ENCODE assay signal across 8 cellular contexts in genomic region chr10:100998991-100999741, GRCh38. TPM values are rescaled to one million over a fixed set of nuclear protein-coding genes. Genes with fewer than 3 reads are reported as not detected.
DNase-seq lines count a peak whose midpoint lies in the region; ATAC-seq, FAIRE-seq and TF ChIP-seq lines count a peak whose summit lies in the region.

No MANE protein-coding gene starts in this region.

- POLR2A ChIA-PET in activated CD8-positive, alpha-beta T cell treated with anti-CD3 and anti-CD28 coated beads, Interleukin-2, amount 10 ng/mL, durations not matched to agents 7 days and 5 days (lab: Charles Lee), result no interaction called here

- peak overlapping the region; percentile 86 for H3K27ac Mint-ChIP-seq in activated CD8-positive, alpha-beta T cell treated with anti-CD3 and anti-CD28 coated beads, Interleukin-2, amount 10 ng/mL, durations not matched to agents 7 days and 5 days
- peak overlapping the region; percentile 87 for H3K27ac Mint-ChIP-seq in memory B cell

- ATAC-seq in HG02970 (IDR thresholded peaks at IDR 0.05; ENCODE audit: low FRiP score, unreplicated experiment) (peak; percentile 43), memory B cell (ENCODE audit: low read depth) (peak; percentile 70)
- peak; percentile 65 for ATAC-seq in activated CD8-positive, alpha-beta T cell treated with anti-CD3 and anti-CD28 coated beads, Interleukin-2, amount 10 ng/mL, durations not matched to agents 7 days and 5 days

- DNase-seq in GM12892 (ENCODE audit: insufficient read length), result peak; percentile 94
- DNase-seq in NCI-H460 (ENCODE audit: extremely low read depth, low read depth), result peak; percentile 56
- DNase-seq in activated CD8-positive, alpha-beta T cell treated with anti-CD3 and anti-CD28 coated beads, Interleukin-2, amount 10 ng/mL, durations not matched to agents 7 days and 5 days, result peak; percentile 80
- DNase-seq in effector CD8-positive, alpha-beta T cell (lab: John Stamatoyannopoulos, UW), result peak; percentile 60
- DNase-seq in memory B cell (ENCODE audit: low spot score in 2 of 2), result peak; percentile 83 to 90
- DNase-seq in stimulated activated CD8-positive, alpha-beta memory T cell treated with anti-CD3 and anti-CD28 coated beads, Interleukin-12 subunit alpha, Interleukin-12 subunit beta, amount 100 ng/mL, for 24 hours (ENCODE audit: extremely low read depth), result peak; percentile 50

- H3K9me3 Mint-ChIP-seq in activated CD8-positive, alpha-beta T cell treated with anti-CD3 and anti-CD28 coated beads, Interleukin-2, amount 10 ng/mL, durations not matched to agents 7 days and 5 days (ENCODE audit: insufficient read depth), result no peaks in the 10 kb centered on the region
- H3K9me3 Mint-ChIP-seq in memory B cell, result no peaks in the 10 kb centered on the region

- peak; percentile 95 for TF ChIP-seq CTCF in 22Rv1 (IDR thresholded peaks at IDR 0.05)

- 0 out of 2 replicates have a peak, but pooled peaks have one; percentile 31 for TF ChIP-seq POLR2A in GM12892 (IDR thresholded peaks at IDR 0.05; ENCODE audit: low read depth, low read length)

- CTCF ChIA-PET in activated CD8-positive, alpha-beta T cell treated with anti-CD3 and anti-CD28 coated beads, Interleukin-2, amount 10 ng/mL, durations not matched to agents 7 days and 5 days (lab: Charles Lee), result interaction anchor here (0.6 to 10.1 kb wide), 15 partner anchors 8 to 165 kb away, joined by 3 to 154 read pairs (median 4); partner anchors contain the start of genes KAZALD1, MRPL43, PDZD7 and SFXN3

- no peak for FAIRE-seq in GM12892 (lab: Jason Lieb, UNC)

- H3K4me3 Mint-ChIP-seq in activated CD8-positive, alpha-beta T cell treated with anti-CD3 and anti-CD28 coated beads, Interleukin-2, amount 10 ng/mL, durations not matched to agents 7 days and 5 days, result peak overlapping the region; percentile 75
- H3K4me3 Mint-ChIP-seq in memory B cell, result peak overlapping the region; percentile 91

- H3K27me3 Mint-ChIP-seq in activated CD8-positive, alpha-beta T cell treated with anti-CD3 and anti-CD28 coated beads, Interleukin-2, amount 10 ng/mL, durations not matched to agents 7 days and 5 days (ENCODE audit: low read depth), result peaks cover 3% of the 10 kb centered on the region
- no peaks in the 10 kb centered on the region for H3K27me3 Mint-ChIP-seq in memory B cell

- H3K27ac ChIP-seq in 22Rv1, result peak overlapping the region; percentile 96

- peaks cover 6% of the 10 kb centered on the region for H3K36me3 Mint-ChIP-seq in activated CD8-positive, alpha-beta T cell treated with anti-CD3 and anti-CD28 coated beads, Interleukin-2, amount 10 ng/mL, durations not matched to agents 7 days and 5 days (ENCODE audit: low read depth)
- H3K36me3 Mint-ChIP-seq in memory B cell, result peaks cover 8% of the 10 kb centered on the region

- H3K4me1 Mint-ChIP-seq in activated CD8-positive, alpha-beta T cell treated with anti-CD3 and anti-CD28 coated beads, Interleukin-2, amount 10 ng/mL, durations not matched to agents 7 days and 5 days (ENCODE audit: low read depth), result peaks cover 25% of the 10 kb centered on the region
- peaks cover 23% of the 10 kb centered on the region for H3K4me1 Mint-ChIP-seq in memory B cell

RNA-seq across cellular contexts. Expression of gene LZTS2, which starts 0.4 kb away (rescaled TPM):
- polyA plus RNA-seq in GM12892 (2012; ENCODE audit: missing spikeins), result 4.3 TPM
- 49.2 and 51.6 TPM in 2 replicates for total RNA-seq in NCI-H460 (2014; rRNA removed; shearing (Covaris generic))
- 163 and 176 TPM in 2 replicates for polyA plus RNA-seq in NCI-H460 (2014; cell fraction: nucleus; rRNA removed)
- total RNA-seq in activated CD8-positive, alpha-beta T cell treated with anti-CD3 and anti-CD28 coated beads, Interleukin-2, amount 10 ng/mL, durations not matched to agents 7 days and 5 days, result 10 to 100 TPM; 11.6 to 13.8 TPM

RNA-seq across cellular contexts. Expression of gene TWNK, which starts 11.8 kb away (rescaled TPM):
- 13.5 TPM for polyA plus RNA-seq in GM12892 (2012; ENCODE audit: missing spikeins)
- 14.3 and 19.9 TPM in 2 replicates for total RNA-seq in NCI-H460 (2014; rRNA removed; shearing (Covaris generic))
- 14.9 and 31.6 TPM in 2 replicates for polyA plus RNA-seq in NCI-H460 (2014; cell fraction: nucleus; rRNA removed)
- 10 to 100 TPM; 11.8 to 13.3 TPM for total RNA-seq in activated CD8-positive, alpha-beta T cell treated with anti-CD3 and anti-CD28 coated beads, Interleukin-2, amount 10 ng/mL, durations not matched to agents 7 days and 5 days

RNA-seq across cellular contexts. Expression of gene MRPL43, which starts 11.9 kb away (rescaled TPM):
- polyA plus RNA-seq in GM12892 (2012; ENCODE audit: missing spikeins), result 59.4 TPM
- 72.4 and 78.9 TPM in 2 replicates for total RNA-seq in NCI-H460 (2014; rRNA removed; shearing (Covaris generic))
- polyA plus RNA-seq in NCI-H460 (2014; cell fraction: nucleus; rRNA removed), result 125 and 166 TPM in 2 replicates
- 10 to 100 TPM; 46.1 to 48.9 TPM for total RNA-seq in activated CD8-positive, alpha-beta T cell treated with anti-CD3 and anti-CD28 coated beads, Interleukin-2, amount 10 ng/mL, durations not matched to agents 7 days and 5 days

RNA-seq across cellular contexts. Expression of gene SEMA4G, which starts 29.9 kb away (rescaled TPM):
- polyA plus RNA-seq in GM12892 (2012; ENCODE audit: missing spikeins), result 1.2 TPM
- total RNA-seq in NCI-H460 (2014; rRNA removed; shearing (Covaris generic)), result 1.1 and 1.7 TPM in 2 replicates
- 1.2 and 1.9 TPM in 2 replicates for polyA plus RNA-seq in NCI-H460 (2014; cell fraction: nucleus; rRNA removed)
- under 1 TPM; 0.16 to 0.40 TPM for total RNA-seq in activated CD8-positive, alpha-beta T cell treated with anti-CD3 and anti-CD28 coated beads, Interleukin-2, amount 10 ng/mL, durations not matched to agents 7 days and 5 days

RNA-seq across cellular contexts. Expression of gene PDZD7, which starts 31.8 kb away (rescaled TPM):
- 0.15 TPM for polyA plus RNA-seq in GM12892 (2012; ENCODE audit: missing spikeins)
- total RNA-seq in NCI-H460 (2014; rRNA removed; shearing (Covaris generic)), result 0.52 and 0.55 TPM in 2 replicates
- polyA plus RNA-seq in NCI-H460 (2014; cell fraction: nucleus; rRNA removed), result 1.3 and 3.2 TPM in 2 replicates
- under 1 TPM; 0.47 to 0.50 TPM for total RNA-seq in activated CD8-positive, alpha-beta T cell treated with anti-CD3 and anti-CD28 coated beads, Interleukin-2, amount 10 ng/mL, durations not matched to agents 7 days and 5 days

Comparison
In these comparisons a context has a peak if more than half of its experiments do, and no peak if none do; other contexts are left out.
1. Peak in every context shown above with its lines: DNase-seq, ATAC-seq and H3K27ac ChIP-seq.